In genomic region chr11:66843776-66844495, GRCh38 we compare ENCODE assay signal across 8 cellular contexts. TPM values are rescaled to one million over a fixed set of nuclear protein-coding genes. Genes with fewer than 3 reads are reported as not detected.
DNase-seq lines count a peak whose midpoint lies in the region; ATAC-seq and TF ChIP-seq lines count a peak whose summit lies in the region.

No MANE protein-coding gene starts in this region.

- peak overlapping the region; percentile 84 to 98 (median 96) for H3K4me3 ChIP-seq in BLaER1 treated with 17β-estradiol and CSF1 and Interleukin-3, amounts not matched to agents 10 nM and 100 nM
- H3K4me3 ChIP-seq in colonic mucosa: peak overlapping the region; percentile 98

- peaks cover 45 to 75% (median 54%) of the 10 kb centered on the region in 11 experiments for H3K36me3 ChIP-seq in BLaER1 treated with 17β-estradiol and CSF1 and Interleukin-3, amounts not matched to agents 10 nM and 100 nM
- H3K36me3 ChIP-seq in KOPT-K1 (ENCODE audit: insufficient read depth, low read length) (peaks cover 59% of the 10 kb centered on the region), colonic mucosa (peaks cover 10% of the 10 kb centered on the region)

- TF ChIP-seq CTCF in colonic mucosa (IDR thresholded peaks at IDR 0.05): no peak

- H3K4me1 ChIP-seq in BLaER1 treated with 17β-estradiol and CSF1 and Interleukin-3, amounts not matched to agents 10 nM and 100 nM: peaks cover 33 to 73% (median 58%) of the 10 kb centered on the region in 10 experiments
- H3K4me1 ChIP-seq in colonic mucosa: peaks cover 12% of the 10 kb centered on the region

- peak overlapping the region; percentile 95 to 100 (median 99) for H3K9ac ChIP-seq in BLaER1 treated with 17β-estradiol and CSF1 and Interleukin-3, amounts not matched to agents 10 nM and 100 nM
- peak overlapping the region; percentile 98 to 100 for H3K9ac ChIP-seq in colonic mucosa (ENCODE audit: low read depth in 2 of 2, low read length in 2 of 2)

- no peaks in the 10 kb centered on the region for H3K27me3 ChIP-seq in BLaER1 treated with 17β-estradiol and CSF1 and Interleukin-3, amounts not matched to agents 10 nM and 100 nM
- no peaks in the 10 kb centered on the region for H3K27me3 ChIP-seq in colonic mucosa

- H3K36me3 Mint-ChIP-seq in natural killer cell treated with Interleukin-12 subunit alpha and Interleukin-12 subunit beta and Interleukin-15 and Interleukin-18, amount 100 ng/mL, for 72 hours: no peaks in the 10 kb centered on the region

- DNase-seq in colonic mucosa (no peak), NAMALWA (ENCODE audit: low spot score) (no peak), AG20443 (ENCODE audit: low spot score) (no peak)
- DNase-seq in natural killer cell treated with Interleukin-12 subunit alpha and Interleukin-12 subunit beta and Interleukin-15 and Interleukin-18, amount 100 ng/mL, for 72 hours (ENCODE audit: low spot score): no peak
- DNase-seq in stimulated activated CD4-positive, alpha-beta T cell treated with anti-CD3 and anti-CD28 coated beads, Interleukin-12 subunit alpha, Interleukin-12 subunit beta, amount 100 ng/mL, for 4 hours: no peak
- DNase-seq in stimulated activated CD4-positive, alpha-beta T cell treated with anti-CD3 and anti-CD28 coated beads, Interleukin-4, amount 100 ng/mL, for 24 hours: no peak

- intact Hi-C loops in colonic mucosa (cut with DNase I): no loop called here

- H3K9me3 ChIP-seq in BLaER1 treated with 17β-estradiol and CSF1 and Interleukin-3, amounts not matched to agents 10 nM and 100 nM (replicated peaks in 1 of 11): no peaks in the 10 kb centered on the region
- H3K9me3 ChIP-seq in KOPT-K1 (ENCODE audit: insufficient read depth, low read length, poor library complexity, severe bottlenecking): no peaks in the 10 kb centered on the region
- no peaks in the 10 kb centered on the region for H3K9me3 ChIP-seq in colonic mucosa

- no peaks in the 10 kb centered on the region for H3K27me3 Mint-ChIP-seq in natural killer cell treated with Interleukin-12 subunit alpha and Interleukin-12 subunit beta and Interleukin-15 and Interleukin-18, amount 100 ng/mL, for 72 hours

- peak overlapping the region; percentile 96 to 100 (median 99) for H3K27ac ChIP-seq in BLaER1 treated with 17β-estradiol and CSF1 and Interleukin-3, amounts not matched to agents 10 nM and 100 nM
- H3K27ac ChIP-seq in KOPT-K1 (ENCODE audit: low read depth, low read length, poor library complexity, severe bottlenecking) (peak overlapping the region; percentile 99), colonic mucosa (peak overlapping the region; percentile 96)

- peak overlapping the region; percentile 90 for H3K4me3 Mint-ChIP-seq in natural killer cell treated with Interleukin-12 subunit alpha and Interleukin-12 subunit beta and Interleukin-15 and Interleukin-18, amount 100 ng/mL, for 72 hours

- no peaks in the 10 kb centered on the region for H3K9me3 Mint-ChIP-seq in natural killer cell treated with Interleukin-12 subunit alpha and Interleukin-12 subunit beta and Interleukin-15 and Interleukin-18, amount 100 ng/mL, for 72 hours

- H3K27ac Mint-ChIP-seq in natural killer cell treated with Interleukin-12 subunit alpha and Interleukin-12 subunit beta and Interleukin-15 and Interleukin-18, amount 100 ng/mL, for 72 hours: peak overlapping the region; percentile 95 to 97

- H3K4me2 ChIP-seq in BLaER1 treated with 17β-estradiol and CSF1 and Interleukin-3, amounts not matched to agents 10 nM and 100 nM: peak overlapping the region; percentile 92 to 99 (median 95)

- peaks cover 35% of the 10 kb centered on the region in 2 donors for H3K4me1 Mint-ChIP-seq in natural killer cell treated with Interleukin-12 subunit alpha and Interleukin-12 subunit beta and Interleukin-15 and Interleukin-18, amount 100 ng/mL, for 72 hours (ENCODE audit: low read depth in 2 of 2)

- peaks cover 30 to 68% (median 50%) of the 10 kb centered on the region in 11 experiments; a peak in 20 of 22 replicates for H4K20me1 ChIP-seq in BLaER1 treated with 17β-estradiol and CSF1 and Interleukin-3, amounts not matched to agents 10 nM and 100 nM

- no peak for ATAC-seq in natural killer cell treated with Interleukin-12 subunit alpha and Interleukin-12 subunit beta and Interleukin-15 and Interleukin-18, amount 100 ng/mL, for 72 hours

RNA-seq across cellular contexts. Expression of gene RCE1, which starts 0.7 kb away (rescaled TPM):
- 10 to 100 TPM; 27.0 to 35.9 TPM for total RNA-seq in colonic mucosa
- total RNA-seq in natural killer cell treated with Interleukin-12 subunit alpha and Interleukin-12 subunit beta and Interleukin-15 and Interleukin-18, amount 100 ng/mL, for 72 hours: 10 to 100 TPM; 26.8 to 37.9 TPM

RNA-seq across cellular contexts. Expression of gene LRFN4, which starts 12.9 kb away (rescaled TPM):
- 10 to 100 TPM; 20.7 to 51.7 TPM for total RNA-seq in colonic mucosa
- total RNA-seq in natural killer cell treated with Interleukin-12 subunit alpha and Interleukin-12 subunit beta and Interleukin-15 and Interleukin-18, amount 100 ng/mL, for 72 hours: 1 to 10 TPM; 1.4 to 7.9 TPM
